Comparison of ENCODE assay signal across 1 cellular context in the genomic region with DNA sequence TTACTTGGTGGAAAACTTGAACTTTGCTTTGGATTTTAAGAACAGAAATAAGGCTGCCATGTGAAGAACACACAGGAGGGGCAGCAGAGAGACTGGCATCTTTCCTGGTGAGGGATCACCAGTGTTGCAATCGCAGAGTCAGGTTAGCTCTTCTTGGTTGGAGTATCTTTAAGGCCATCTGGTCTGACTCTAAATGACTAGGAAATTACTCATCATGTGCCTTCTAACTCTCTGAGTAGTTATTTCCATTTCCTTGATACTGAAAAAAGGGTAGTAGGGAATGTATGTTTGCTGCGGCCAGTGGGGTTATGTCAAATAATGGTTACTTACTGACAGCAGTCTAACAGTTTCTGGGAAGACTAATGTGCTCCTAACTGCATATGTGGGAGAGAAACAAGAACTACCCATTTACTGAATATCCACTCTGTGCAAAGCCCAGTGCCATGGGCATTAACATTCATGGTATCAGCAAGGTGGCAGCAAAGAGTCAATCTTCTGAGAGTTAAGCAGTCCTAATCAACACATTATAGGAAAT.
A peak's percentile ranks its signal among the peaks of the same experiment; 100 is the strongest.
TF ChIP-seq lines count a peak whose summit lies in the region.

No MANE protein-coding gene starts in this region.

TF ChIP-seq in HCT116, 20 proteins besides CTCF, POLR2A, EP300 and RAD21 (continued from another document):
- TF ChIP-seq CEBPB (IDR thresholded peaks at IDR 0.05; ENCODE audit: low read depth) (peak; percentile 76), EGR1 (IDR thresholded peaks at IDR 0.05; ENCODE audit: low read depth) (no peak), TCF7L2 (IDR thresholded peaks at IDR 0.05; ENCODE audit: borderline replicate concordance, extremely low read depth, insufficient read depth, insufficient read length) (no peak)
TF ChIP-seq in HCT116: peak in this region for 2.
